In the genomic region with DNA sequence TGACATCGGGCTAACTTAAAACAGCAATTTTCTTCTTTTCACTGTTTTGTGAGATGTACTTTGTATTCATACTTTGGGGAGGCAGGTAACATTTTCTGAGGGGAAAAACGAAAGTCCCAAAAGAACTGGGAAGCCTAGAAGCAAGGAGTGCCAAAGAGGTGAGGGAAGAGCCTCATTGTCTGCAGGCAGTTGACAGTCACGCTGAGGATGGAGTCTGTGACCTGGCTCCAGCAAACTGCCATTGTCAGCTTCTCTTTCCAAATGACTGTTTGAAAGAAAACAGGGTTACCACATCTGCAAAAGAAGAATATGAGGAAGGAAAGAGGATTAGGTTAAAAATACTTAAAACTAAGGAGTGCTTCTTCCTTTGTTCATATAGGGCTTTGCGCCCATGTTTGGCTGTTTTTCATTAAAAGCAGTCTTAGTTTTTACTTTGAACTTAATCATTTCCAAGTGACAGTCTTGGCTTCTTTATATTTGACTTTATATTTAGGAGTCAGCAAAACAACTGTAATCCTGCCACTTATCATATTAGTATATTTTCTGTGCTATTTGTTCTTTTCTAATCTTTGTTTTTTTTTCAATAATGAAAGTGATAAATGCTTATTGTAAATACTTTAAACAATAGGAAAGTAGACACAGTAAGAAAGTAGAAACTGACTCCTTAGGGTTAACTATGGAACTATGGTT, we compare ENCODE assay signal across 9 cellular contexts. TPM values are rescaled to one million over a fixed set of nuclear protein-coding genes. Genes with fewer than 3 reads are reported as not detected.
A peak's percentile ranks its signal among the peaks of the same experiment; 100 is the strongest.
DNase-seq lines count a peak whose midpoint lies in the region; ATAC-seq and TF ChIP-seq lines count a peak whose summit lies in the region.
"Had no signal": no experiment of that assay in that cellular context is flagged by ENCODE, and none has a peak within 500 bp of the region (broad histone marks: within the 10 kb centered on the region; RNA-seq: fewer than 3 reads in every experiment).

No MANE protein-coding gene starts in this region.

- no peaks in the 10 kb centered on the region for H3K27me3 Mint-ChIP-seq in CD8-positive, alpha-beta T cell (ENCODE audit: low read depth)

- H3K4me3 ChIP-seq in CD8-positive, alpha-beta T cell (ENCODE audit: low read depth, low read length): peak overlapping the region; percentile 45
- H3K4me3 ChIP-seq in IMR-90 (ENCODE audit: insufficient read depth, low read depth, low read length) (no peak overlapping the region), adipocyte (ENCODE audit: low read length) (no peak overlapping the region), mucosa of rectum (ENCODE audit: low read length in 2 of 2) (peak overlapping the region in 1 of 2 donors; percentile 56)
- H3K4me3 ChIP-seq: coronary artery had no signal

- no peak overlapping the region for H2BK120ac ChIP-seq in IMR-90 (ENCODE audit: low read depth, low read length)

- H3K23ac ChIP-seq in IMR-90 (ENCODE audit: low read depth, low read length): no peak overlapping the region

- H2AFZ ChIP-seq in IMR-90 (replicated peaks; ENCODE audit: low read length, poor library complexity): no peak overlapping the region

- H3K36me3 Mint-ChIP-seq in CD8-positive, alpha-beta T cell: peaks cover 17% of the 10 kb centered on the region

- POLR2A ChIA-PET in CD8-positive, alpha-beta T cell (lab: Charles Lee): interaction anchor here (0.6 to 1.5 kb wide), 4 partner anchors 34 to 260 kb away, joined by 3 to 4 read pairs (median 3); no protein-coding TSS in a partner anchor
- POLR2A ChIA-PET in IMR-90 (lab: Charles Lee; ENCODE audit: unreplicated experiment): no interaction called here

- DNase-seq in CD8-positive, alpha-beta T cell: no peak
- DNase-seq in IMR-90: no peak
- peak; percentile 43 for DNase-seq in adipocyte (ENCODE audit: low read depth)
- DNase-seq in COR-L47 (lab: John Stamatoyannopoulos, UW): no peak

- H3K4me2 ChIP-seq in IMR-90 (ENCODE audit: low read depth, low read length): peak overlapping the region; percentile 59

- no peak overlapping the region for H4K91ac ChIP-seq in IMR-90 (ENCODE audit: insufficient read depth, low read depth, low read length)

- H4K20me1 ChIP-seq in IMR-90 (ENCODE audit: insufficient read depth, low read length): no peaks in the 10 kb centered on the region

- H4K5ac ChIP-seq in IMR-90 (ENCODE audit: low read depth, low read length): no peak overlapping the region

- H2BK5ac ChIP-seq in IMR-90 (ENCODE audit: low read depth, low read length, poor library complexity, severe bottlenecking): no peak overlapping the region

- no peaks in the 10 kb centered on the region for H3K9me1 ChIP-seq in IMR-90 (ENCODE audit: insufficient read depth, low read length)

- H3K14ac ChIP-seq in IMR-90 (replicated peaks; ENCODE audit: low read depth, low read length): no peak overlapping the region

- no peak overlapping the region for H3K4ac ChIP-seq in IMR-90 (ENCODE audit: low read depth, low read length)

- no peak overlapping the region for H2AK9ac ChIP-seq in IMR-90 (replicated peaks; ENCODE audit: low read depth, low read length, poor library complexity)

- H3K9ac ChIP-seq in IMR-90 (ENCODE audit: low read depth, low read length): no peak overlapping the region
- H3K9ac ChIP-seq in adipocyte (ENCODE audit: low read length): peak overlapping the region; percentile 4
- no peak overlapping the region for H3K9ac ChIP-seq in mucosa of rectum (ENCODE audit: low read depth in 1 of 2, low read length in 2 of 2)

- H3K27me3 ChIP-seq in CD8-positive, alpha-beta T cell (ENCODE audit: insufficient read depth, low read length): no peaks in the 10 kb centered on the region
- H3K27me3 ChIP-seq in IMR-90 (ENCODE audit: control insufficient read depth, insufficient read depth, low read length): no peaks in the 10 kb centered on the region
- H3K27me3 ChIP-seq in adipocyte (replicated peaks; ENCODE audit: control insufficient read depth, insufficient read depth, low read length): no peaks in the 10 kb centered on the region
- no peaks in the 10 kb centered on the region for H3K27me3 ChIP-seq in mucosa of rectum (ENCODE audit: control insufficient read depth in 2 of 2, insufficient read depth in 2 of 2, low read length in 2 of 2)

- BruUV-seq in IMR-90 (replicated peaks; lab: Mats Ljungman, UMichigan): no TSS peak

- H3K9me3 ChIP-seq in CD8-positive, alpha-beta T cell (ENCODE audit: low read length): no peaks in the 10 kb centered on the region
- H3K9me3 ChIP-seq in IMR-90 (ENCODE audit: control insufficient read depth, insufficient read depth, low read length) (no peaks in the 10 kb centered on the region; the same call in 1 of the 2 replicates), adipocyte (ENCODE audit: control insufficient read depth, low read length) (no peaks in the 10 kb centered on the region), mucosa of rectum (ENCODE audit: control insufficient read depth in 2 of 2, low read length in 2 of 2) (no peaks in the 10 kb centered on the region)

- no peak overlapping the region for H4K8ac ChIP-seq in IMR-90 (ENCODE audit: low read depth in 2 of 2, low read length in 2 of 2)

- no peak for TF ChIP-seq CTCF in CD8-positive, alpha-beta T cell (IDR thresholded peaks at IDR 0.05)
- TF ChIP-seq CTCF in IMR-90 (conservative IDR thresholded peaks at IDR 0.05; ENCODE audit: low read depth, low read length): no peak

- in situ Hi-C loops in IMR-90 (cut with MboI; ENCODE audit: low sequenced_read_pairs): no loop called here

- H3K4me1 ChIP-seq in CD8-positive, alpha-beta T cell (ENCODE audit: insufficient read depth, low read length): peaks cover 28% of the 10 kb centered on the region
- H3K4me1 ChIP-seq in IMR-90 (ENCODE audit: control insufficient read depth, insufficient read depth, low read length): peaks cover 4% of the 10 kb centered on the region; the same call in 1 of the 2 replicates
- H3K4me1 ChIP-seq in adipocyte (ENCODE audit: control insufficient read depth, insufficient read depth, low read length): peaks cover 6% of the 10 kb centered on the region
- H3K4me1 ChIP-seq in mucosa of rectum (ENCODE audit: control insufficient read depth in 2 of 2, insufficient read depth in 2 of 2, low read length in 2 of 2): peaks cover 2 to 33% of the 10 kb centered on the region in 2 donors

- H3K36me3 ChIP-seq in CD8-positive, alpha-beta T cell (ENCODE audit: insufficient read depth, low read length): no peaks in the 10 kb centered on the region
- H3K36me3 ChIP-seq in IMR-90 (ENCODE audit: control insufficient read depth, insufficient read depth, low read length): no peaks in the 10 kb centered on the region
- no peaks in the 10 kb centered on the region for H3K36me3 ChIP-seq in adipocyte (ENCODE audit: control insufficient read depth, insufficient read depth, low read length, severe bottlenecking)
- no peaks in the 10 kb centered on the region for H3K36me3 ChIP-seq in mucosa of rectum (ENCODE audit: control insufficient read depth in 2 of 2, insufficient read depth in 2 of 2, low read length in 2 of 2)

- H3K4me1 Mint-ChIP-seq in CD8-positive, alpha-beta T cell (ENCODE audit: low read depth): peaks cover 69% of the 10 kb centered on the region

- H3K18ac ChIP-seq in IMR-90 (ENCODE audit: low read depth, low read length): no peak overlapping the region; the same call in 1 of the 2 replicates

- H3K4me3 Mint-ChIP-seq in CD8-positive, alpha-beta T cell: peak overlapping the region; percentile 77

- no peak for TF ChIP-seq RAD21 in IMR-90 (IDR thresholded peaks at IDR 0.05; ENCODE audit: low read length)

- no peak overlapping the region for H2BK20ac ChIP-seq in IMR-90 (ENCODE audit: low read depth, low read length)

- peak overlapping the region; percentile 86 for H3K27ac Mint-ChIP-seq in CD8-positive, alpha-beta T cell

- peak overlapping the region; percentile 31 for H3K27ac ChIP-seq in CD8-positive, alpha-beta T cell (ENCODE audit: low read depth, low read length)
- H3K27ac ChIP-seq in IMR-90 (ENCODE audit: insufficient read depth, low read length): no peak overlapping the region
- peak overlapping the region; percentile 44 to 57 for H3K27ac ChIP-seq in mucosa of rectum (ENCODE audit: low read depth in 2 of 2, low read length in 2 of 2)
- H3K27ac ChIP-seq: coronary artery had no signal

- H2AK5ac ChIP-seq in IMR-90 (ENCODE audit: low read depth, low read length): no peak overlapping the region

- no peak for TF ChIP-seq POLR2A in IMR-90 (IDR thresholded peaks at IDR 0.05; ENCODE audit: low read depth, low read length)

- H2BK15ac ChIP-seq in IMR-90 (ENCODE audit: low read depth, low read length): no peak overlapping the region

- H3K79me1 ChIP-seq in IMR-90 (ENCODE audit: low read depth in 1 of 2, low read length in 2 of 2): peaks cover 0 to 3% of the 10 kb centered on the region in 2 experiments; a peak in 1 of 4 replicates

- peaks cover 13% of the 10 kb centered on the region for H3K9me3 Mint-ChIP-seq in CD8-positive, alpha-beta T cell

- intact Hi-C loops in CD8-positive, alpha-beta T cell (cut with DNase I, micrococcal nuclease): loop anchor here (2.0 to 10.0 kb wide), 6 partner anchors 16 to 264 kb away; partner anchors contain the start of gene CERS6 (in 2 of the 2)
- intact Hi-C loops in IMR-90 (cut with micrococcal nuclease): no loop called here

- CTCF ChIA-PET in CD8-positive, alpha-beta T cell (lab: Charles Lee): interaction anchor here (0.8 to 1.5 kb wide), 3 partner anchors 11 to 145 kb away, joined by 3 to 6 read pairs (median 3); no protein-coding TSS in a partner anchor
- CTCF ChIA-PET in IMR-90 (lab: Yijun Ruan, JAX): no interaction called here

- ATAC-seq in CD8-positive, alpha-beta T cell: peak; percentile 12
- ATAC-seq in IMR-90 (ENCODE audit: low read depth) (no peak), HG03442 (IDR thresholded peaks at IDR 0.05; ENCODE audit: unreplicated experiment) (no peak), HG03571 (IDR thresholded peaks at IDR 0.05; ENCODE audit: unreplicated experiment) (no peak), GM18873 (IDR thresholded peaks at IDR 0.05; ENCODE audit: low FRiP score, unreplicated experiment) (no peak)

- WGBS in IMR-90 (ENCODE audit: extremely low coverage in 2 of 2, insufficient read length in 1 of 2), 2 experiments: no CpG with 5 or more reads among the region's 4 CpGs

- H3K56ac ChIP-seq in IMR-90 (ENCODE audit: extremely low read depth, insufficient read depth, low read length): no peak overlapping the region

- dilution Hi-C loops in IMR-90 (cut with HindIII; ENCODE audit: low sequenced_read_pairs, unreplicated experiment): no loop called here

TF ChIP-seq in IMR-90, 13 proteins besides CTCF, POLR2A, EP300 and RAD21 (continues in another document):
- TF ChIP-seq MAFK (IDR thresholded peaks at IDR 0.05; ENCODE audit: low read depth, low read length) (no peak), FOS (IDR thresholded peaks at IDR 0.05; ENCODE audit: low read depth, low read length) (no peak), BHLHE40 (IDR thresholded peaks at IDR 0.05; ENCODE audit: low read depth, low read length) (no peak)

RNA-seq across cellular contexts. Expression of gene CERS6, which starts 35.0 kb away (rescaled TPM):
- 10 to 100 TPM; 17.9 to 18.5 TPM for total RNA-seq in CD8-positive, alpha-beta T cell
- total RNA-seq in IMR-90 (2012; rRNA removed): 5.7 and 9.4 TPM in 2 replicates
- 1.6 and 2.1 TPM in 2 replicates for polyA plus RNA-seq in IMR-90 (2012; rRNA removed)
- polyA plus RNA-seq in IMR-90 (2012; cell fraction: cytosol; rRNA removed): 0.55 and 0.58 TPM in 2 replicates
- polyA plus RNA-seq in IMR-90 (2012; cell fraction: nucleus; rRNA removed; ENCODE audit: low replicate concordance): 0.24 and 1.5 TPM in 2 replicates
